In genomic region chr1:10529096-10529495, GRCh38 we compare ENCODE assay signal across 12 cellular contexts. TPM values are rescaled to one million over a fixed set of nuclear protein-coding genes. Genes with fewer than 3 reads are reported as not detected.
A peak's percentile ranks its signal among the peaks of the same experiment; 100 is the strongest.
DNase-seq lines count a peak whose midpoint lies in the region; ATAC-seq, FAIRE-seq and TF ChIP-seq lines count a peak whose summit lies in the region.
"Had no signal": no experiment of that assay in that cellular context is flagged by ENCODE, and none has a peak within 500 bp of the region (broad histone marks: within the 10 kb centered on the region; RNA-seq: fewer than 3 reads in every experiment).

No MANE protein-coding gene starts in this region.

- 62 to 73% (median 67%) methylated on average over 12 of the region's 12 CpGs for WGBS in heart left ventricle, 4 donors
- 26 to 36% methylated on average over 7 of the region's 12 CpGs for WGBS in mesodermal cell (ENCODE audit: insufficient coverage in 2 of 2), 2 experiments
- WGBS in pancreas, 2 donors: 91% methylated on average over 12 of the region's 12 CpGs

- no peak for FAIRE-seq in pancreas (lab: Jason Lieb, UNC)

- H3K27me3 ChIP-seq in heart left ventricle (no peaks in the 10 kb centered on the region), upper lobe of right lung (no peaks in the 10 kb centered on the region), vagina (no peaks in the 10 kb centered on the region), pancreas (no peaks in the 10 kb centered on the region)
- H3K27me3 ChIP-seq: tibial nerve had no signal

- no peak overlapping the region for H3K4me3 Mint-ChIP-seq in endothelial cell (ENCODE audit: unreplicated experiment)
- H3K4me3 Mint-ChIP-seq: naive B cell had no signal

- no peaks in the 10 kb centered on the region for H3K9me3 Mint-ChIP-seq in endothelial cell (ENCODE audit: unreplicated experiment)
- H3K9me3 Mint-ChIP-seq: naive B cell had no signal

- intact Hi-C loops in heart left ventricle (cut with DNase I): loop anchor here in 1 of 10 donors (10.0 kb wide), 1 partner anchor 136 kb away; no protein-coding TSS in a partner anchor
- intact Hi-C loops in Right ventricle myocardium inferior (cut with DNase I): loop anchor here (10.0 kb wide), 1 partner anchor 116 kb away; no protein-coding TSS in a partner anchor
- intact Hi-C loops in upper lobe of right lung (cut with DNase I): no loop called here
- intact Hi-C loops in vagina (cut with DNase I): no loop called here
- intact Hi-C loops in pancreas (cut with DNase I): no loop called here

- DNase-seq in heart left ventricle (no peak), Right ventricle myocardium inferior (ENCODE audit: missing footprints) (no peak), endothelial cell (ENCODE audit: low spot score) (no peak), upper lobe of right lung (no peak), vagina (ENCODE audit: extremely low spot score in 2 of 2) (no peak), left lobe of liver (ENCODE audit: low spot score) (no peak), pancreas (no peak)
- DNase-seq: Caco-2, naive B cell, NCI-H524 treated with DMSO at 0.1 percent for 48 hours had no signal

- H3K4me1 ChIP-seq in heart left ventricle (peaks cover 0 to 51% (median 31%) of the 10 kb centered on the region in 12 donors), mesodermal cell (ENCODE audit: control insufficient read depth, insufficient read depth, low read length, poor library complexity, severe bottlenecking) (peaks cover 45% of the 10 kb centered on the region), upper lobe of right lung (peaks cover 37% of the 10 kb centered on the region), vagina (peaks cover 27% of the 10 kb centered on the region), pancreas (peaks cover 0 to 14% (median 11%) of the 10 kb centered on the region in 3 donors)

- H3K27me3 Mint-ChIP-seq in endothelial cell (ENCODE audit: unreplicated experiment): peaks cover 7% of the 10 kb centered on the region
- H3K27me3 Mint-ChIP-seq: naive B cell had no signal

- ATAC-seq in heart left ventricle (peak in 2 of 4 donors; percentile 30 to 35), Right ventricle myocardium inferior (no peak), upper lobe of right lung (no peak), left lobe of liver (no peak), pancreas (no peak)

- peak overlapping the region; percentile 94 for H3K27ac Mint-ChIP-seq in endothelial cell (ENCODE audit: unreplicated experiment)
- H3K27ac Mint-ChIP-seq: naive B cell had no signal

- TF ChIP-seq POLR2A in heart left ventricle (IDR thresholded peaks at IDR 0.05) (no peak), vagina (IDR thresholded peaks at IDR 0.05) (no peak)

- no peaks in the 10 kb centered on the region for H3K9me3 ChIP-seq in heart left ventricle
- H3K9me3 ChIP-seq in mesodermal cell (ENCODE audit: control insufficient read depth, low read length): no peaks in the 10 kb centered on the region
- no peaks in the 10 kb centered on the region for H3K9me3 ChIP-seq in upper lobe of right lung
- H3K9me3 ChIP-seq in vagina: no peaks in the 10 kb centered on the region
- H3K9me3 ChIP-seq in pancreas: no peaks in the 10 kb centered on the region
- H3K9me3 ChIP-seq: Caco-2, tibial nerve had no signal

- H3K27ac ChIP-seq in heart left ventricle: peak overlapping the region in 11 of 12 donors; percentile 6 to 78 (median 66)
- H3K27ac ChIP-seq in mesodermal cell (ENCODE audit: low read depth, low read length, severe bottlenecking): peak overlapping the region; percentile 92
- H3K27ac ChIP-seq in upper lobe of right lung: peak overlapping the region; percentile 25
- no peak overlapping the region for H3K27ac ChIP-seq in vagina
- peak overlapping the region in 2 of 4 donors; percentile 28 to 54 for H3K27ac ChIP-seq in pancreas
- H3K27ac ChIP-seq: tibial nerve had no signal

- no peaks in the 10 kb centered on the region for H3K36me3 Mint-ChIP-seq in endothelial cell (ENCODE audit: low read depth, unreplicated experiment)

- no peak overlapping the region for H3K4me3 ChIP-seq in heart left ventricle
- H3K4me3 ChIP-seq in mesodermal cell (ENCODE audit: extremely low read depth, insufficient read depth, low read length, poor library complexity, severe bottlenecking): no peak overlapping the region
- no peak overlapping the region for H3K4me3 ChIP-seq in upper lobe of right lung
- H3K4me3 ChIP-seq in vagina: no peak overlapping the region
- no peak overlapping the region for H3K4me3 ChIP-seq in pancreas
- H3K4me3 ChIP-seq: tibial nerve had no signal

- TF ChIP-seq CTCF in heart left ventricle (IDR thresholded peaks at IDR 0.05) (no peak), endothelial cell (IDR thresholded peaks at IDR 0.05; ENCODE audit: unreplicated experiment) (no peak), upper lobe of right lung (IDR thresholded peaks at IDR 0.05) (no peak), vagina (IDR thresholded peaks at IDR 0.05) (no peak), pancreas (IDR thresholded peaks at IDR 0.05) (no peak)

- peaks cover 40% of the 10 kb centered on the region for H3K4me1 Mint-ChIP-seq in endothelial cell (ENCODE audit: unreplicated experiment)

- H3K36me3 ChIP-seq in heart left ventricle (no peaks in the 10 kb centered on the region), mesodermal cell (ENCODE audit: control insufficient read depth, insufficient read depth, low read length) (no peaks in the 10 kb centered on the region), upper lobe of right lung (no peaks in the 10 kb centered on the region), vagina (no peaks in the 10 kb centered on the region), pancreas (no peaks in the 10 kb centered on the region)
- H3K36me3 ChIP-seq: tibial nerve had no signal

RNA-seq across cellular contexts. Expression of gene PEX14, which starts 54.3 kb away (rescaled TPM):
- 10 to 100 TPM; 14.9 to 25.1 (median 19.6) TPM for total RNA-seq in heart left ventricle
- polyA plus RNA-seq in heart left ventricle: 10 to 100 TPM; 24.2 to 28.7 TPM
- total RNA-seq in Right ventricle myocardium inferior: 17.8 TPM
- total RNA-seq in endothelial cell (ENCODE audit: unreplicated experiment): 20.9 TPM
- polyA plus RNA-seq in mesodermal cell (2013, experiment 1 of 2): 24.7 TPM
- polyA plus RNA-seq in mesodermal cell (2013, experiment 2 of 2): 20.1 TPM
- 25.8 TPM for total RNA-seq in upper lobe of right lung
- 21.6 TPM for total RNA-seq in vagina
- total RNA-seq in left lobe of liver: 24.0 TPM
- total RNA-seq in pancreas: 10 to 100 TPM in 1 of 6 donors, 1 to 10 TPM in 5; 6.0 to 10.3 (median 7.9) TPM
- 10 to 100 TPM; 11.9 to 12.8 TPM for polyA plus RNA-seq in pancreas

RNA-seq across cellular contexts. Expression of gene DFFA, which starts 56.8 kb away (rescaled TPM):
- 10 to 100 TPM; 16.0 to 27.6 (median 24.5) TPM for total RNA-seq in heart left ventricle
- 10 to 100 TPM; 10.4 to 26.0 TPM for polyA plus RNA-seq in heart left ventricle
- total RNA-seq in Right ventricle myocardium inferior: 24.0 TPM
- total RNA-seq in endothelial cell (ENCODE audit: unreplicated experiment): 77.1 TPM
- 33.5 TPM for polyA plus RNA-seq in mesodermal cell (2013, experiment 1 of 2)
- 28.4 TPM for polyA plus RNA-seq in mesodermal cell (2013, experiment 2 of 2)
- total RNA-seq in upper lobe of right lung: 36.9 TPM
- total RNA-seq in vagina: 16.2 TPM
- total RNA-seq in left lobe of liver: 19.4 TPM
- 10 to 100 TPM; 11.8 to 17.4 (median 16.1) TPM for total RNA-seq in pancreas
- 1 to 10 TPM; 6.9 to 8.9 TPM for polyA plus RNA-seq in pancreas
